ENCODE assay signal across 1 cellular context in the genomic region with DNA sequence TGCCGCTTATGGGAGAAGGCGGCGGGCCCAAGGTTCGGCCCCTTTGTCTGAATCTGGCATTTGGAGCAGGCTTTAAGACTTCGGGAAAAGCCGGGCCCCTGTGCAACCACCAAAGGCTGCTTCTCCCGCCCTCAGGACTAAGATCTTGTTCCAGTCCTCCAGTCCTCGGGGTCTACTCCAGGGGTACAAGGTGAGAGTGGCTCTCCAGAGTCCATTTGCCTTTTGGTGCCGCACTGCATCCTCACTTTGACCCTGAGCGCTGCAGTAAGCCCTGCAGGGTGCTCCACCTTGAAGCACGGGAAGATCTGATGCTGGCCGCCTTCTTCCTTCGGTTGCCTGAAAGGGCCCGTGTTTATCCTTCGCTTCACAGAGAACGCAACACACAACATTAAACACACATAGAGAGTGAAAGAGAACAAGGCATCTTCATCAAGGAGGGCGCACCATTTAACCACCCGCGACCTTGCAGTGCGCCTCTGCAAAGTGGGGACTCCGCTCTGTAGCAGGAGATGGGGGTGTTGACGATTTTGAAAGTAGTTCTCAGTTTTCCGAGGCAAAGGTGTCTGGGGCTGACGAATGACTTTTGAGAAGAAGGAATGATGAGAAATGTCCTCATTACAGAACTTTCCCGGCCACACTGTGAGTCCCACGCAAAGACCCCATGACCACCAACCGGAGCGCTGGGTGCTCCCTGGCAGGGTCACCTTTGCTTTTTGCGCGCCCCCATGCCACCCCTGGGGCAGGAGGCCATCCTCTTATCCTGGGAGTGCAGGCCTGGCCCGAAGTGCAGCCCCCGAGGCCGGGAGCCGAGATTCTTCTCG.
TF ChIP-seq lines count a peak whose summit lies in the region.

No MANE protein-coding gene starts in this region.

TF ChIP-seq in GM12878, 131 proteins besides CTCF, POLR2A, EP300 and RAD21:
- TF ChIP-seq SP1 (IDR thresholded peaks at IDR 0.05; ENCODE audit: low read depth, low read length) (no peak), BACH1 (IDR thresholded peaks at IDR 0.05; ENCODE audit: borderline replicate concordance) (no peak), RUNX3 (IDR thresholded peaks at IDR 0.05; ENCODE audit: low read length) (0 out of 2 replicates have a peak, but pooled peaks have one; percentile 1), PAX8 (IDR thresholded peaks at IDR 0.05) (no peak)
